Comparison of ENCODE assay signal across 6 cellular contexts in genomic region chr3:125968121-125968520, GRCh38. TPM values are rescaled to one million over a fixed set of nuclear protein-coding genes. Genes with fewer than 3 reads are reported as not detected.
"Had no signal": no experiment of that assay in that cellular context is flagged by ENCODE, and none has a peak within 500 bp of the region (broad histone marks: within the 10 kb centered on the region; RNA-seq: fewer than 3 reads in every experiment).

No MANE protein-coding gene starts in this region.

RNA-seq across cellular contexts. Expression of gene ROPN1B, which starts 0.9 kb away (rescaled TPM):
- total RNA-seq: GM23248, H7, HFFc6, HT1080, IMR-90, K562 had no signal
- polyA plus RNA-seq: GM23248, IMR-90, K562 had no signal
